Comparison of ENCODE assay signal across 11 cellular contexts in the genomic region with DNA sequence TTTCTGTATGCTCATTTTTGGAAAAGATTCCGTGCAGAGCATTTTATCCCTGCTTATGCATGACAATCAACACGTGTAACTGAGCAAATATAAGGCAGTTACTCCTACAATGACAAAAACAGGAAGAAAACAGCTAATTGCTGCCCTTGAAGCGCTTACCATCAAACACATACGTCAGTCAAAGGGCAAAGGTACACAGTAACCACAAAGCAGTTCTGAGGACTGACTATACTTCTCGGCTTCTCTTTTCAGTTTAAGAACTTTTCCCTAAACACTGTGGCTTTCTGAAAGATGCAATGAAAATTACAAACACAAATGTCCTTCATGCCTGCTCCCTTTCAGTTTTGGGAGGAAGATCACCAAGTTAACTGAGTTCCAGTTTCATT.
DNase-seq lines count a peak whose midpoint lies in the region; ATAC-seq and TF ChIP-seq lines count a peak whose summit lies in the region.
"Had no signal": no experiment of that assay in that cellular context is flagged by ENCODE, and none has a peak within 500 bp of the region (broad histone marks: within the 10 kb centered on the region; RNA-seq: fewer than 3 reads in every experiment).

No MANE protein-coding gene starts in this region.

- ATAC-seq in activated CD8-positive, alpha-beta T cell treated with anti-CD3 and anti-CD28 coated beads for 36 hours: peak; percentile 67
- ATAC-seq in left lung: no peak
- peak; percentile 68 for ATAC-seq in stimulated activated naive CD8-positive, alpha-beta T cell treated with anti-CD3 and anti-CD28 coated beads, Interleukin-15, amount 100 ng/mL, for 72 hours
- no peak for ATAC-seq in GM21619 (IDR thresholded peaks at IDR 0.05; ENCODE audit: unreplicated experiment)
- ATAC-seq: SK-N-SH treated with all-trans-retinoic acid at 6 μM for 48 hours had no signal

- no peak overlapping the region for H3K4me3 Mint-ChIP-seq in activated CD4-positive, alpha-beta T cell treated with anti-CD3 and anti-CD28 coated beads, Interleukin-2, amount 10 ng/mL, durations not matched to agents 7 days and 5 days
- peak overlapping the region; percentile 10 for H3K4me3 Mint-ChIP-seq in activated CD8-positive, alpha-beta T cell treated with anti-CD3 and anti-CD28 coated beads for 36 hours
- H3K4me3 Mint-ChIP-seq in stimulated activated naive CD8-positive, alpha-beta T cell treated with anti-CD3 and anti-CD28 coated beads, Interleukin-15, amount 100 ng/mL, for 72 hours: peak overlapping the region; percentile 48 to 58

- DNase-seq in activated CD4-positive, alpha-beta T cell treated with anti-CD3 and anti-CD28 coated beads, Interleukin-2, amount 10 ng/mL, durations not matched to agents 7 days and 5 days: no peak
- no peak for DNase-seq in activated CD4-positive, alpha-beta T cell treated with anti-CD3 and anti-CD28 coated beads for 1 hour
- DNase-seq in activated CD8-positive, alpha-beta T cell treated with anti-CD3 and anti-CD28 coated beads for 36 hours: peak; percentile 30
- DNase-seq in left lung: no peak
- DNase-seq in stimulated activated naive CD8-positive, alpha-beta T cell treated with anti-CD3 and anti-CD28 coated beads, Interleukin-15, amount 100 ng/mL, for 72 hours: no peak
- no peak for DNase-seq in cerebellar cortex (ENCODE audit: low spot score)
- DNase-seq in nucleus accumbens (lab: John Stamatoyannopoulos, UW): no peak
- DNase-seq: colonic mucosa had no signal

- H3K27ac Mint-ChIP-seq in activated CD4-positive, alpha-beta T cell treated with anti-CD3 and anti-CD28 coated beads, Interleukin-2, amount 10 ng/mL, durations not matched to agents 7 days and 5 days: peak overlapping the region; percentile 50
- H3K27ac Mint-ChIP-seq in activated CD8-positive, alpha-beta T cell treated with anti-CD3 and anti-CD28 coated beads for 36 hours: peak overlapping the region; percentile 95
- peak overlapping the region; percentile 81 to 93 for H3K27ac Mint-ChIP-seq in stimulated activated naive CD8-positive, alpha-beta T cell treated with anti-CD3 and anti-CD28 coated beads, Interleukin-15, amount 100 ng/mL, for 72 hours

- H3K36me3 ChIP-seq in left lung: peaks cover 0 to 54% of the 10 kb centered on the region in 2 donors

- peaks cover 19 to 40% of the 10 kb centered on the region in 2 donors for H3K4me1 ChIP-seq in left lung
- H3K4me1 ChIP-seq: colonic mucosa had no signal

- POLR2A ChIA-PET in activated CD4-positive, alpha-beta T cell treated with anti-CD3 and anti-CD28 coated beads, Interleukin-2, amount 10 ng/mL, durations not matched to agents 7 days and 5 days (lab: Charles Lee): interaction anchor here (0.5 kb wide), 1 partner anchor 91 kb away, joined by 3 read pairs; no protein-coding TSS in a partner anchor
- POLR2A ChIA-PET in activated CD8-positive, alpha-beta T cell treated with anti-CD3 and anti-CD28 coated beads for 36 hours (lab: Charles Lee): interaction anchor here (0.6 to 1.5 kb wide), 3 partner anchors 9 to 84 kb away, joined by 3 to 5 read pairs (median 3); no protein-coding TSS in a partner anchor

- TF ChIP-seq CTCF in activated CD8-positive, alpha-beta T cell treated with anti-CD3 and anti-CD28 coated beads for 36 hours (IDR thresholded peaks at IDR 0.05): no peak
- TF ChIP-seq CTCF in left lung (IDR thresholded peaks at IDR 0.05): no peak

- H3K4me3 ChIP-seq in left lung: no peak overlapping the region
- H3K4me3 ChIP-seq: colonic mucosa had no signal

- H3K27ac ChIP-seq in left lung: peak overlapping the region; percentile 34 to 84
- H3K27ac ChIP-seq: colonic mucosa, neutrophil had no signal

- H3K4me1 Mint-ChIP-seq in activated CD4-positive, alpha-beta T cell treated with anti-CD3 and anti-CD28 coated beads, Interleukin-2, amount 10 ng/mL, durations not matched to agents 7 days and 5 days: peaks cover 52% of the 10 kb centered on the region
- H3K4me1 Mint-ChIP-seq in activated CD8-positive, alpha-beta T cell treated with anti-CD3 and anti-CD28 coated beads for 36 hours (ENCODE audit: low read depth): peaks cover 63% of the 10 kb centered on the region
- H3K4me1 Mint-ChIP-seq in stimulated activated naive CD8-positive, alpha-beta T cell treated with anti-CD3 and anti-CD28 coated beads, Interleukin-15, amount 100 ng/mL, for 72 hours: peaks cover 67% of the 10 kb centered on the region

- no peaks in the 10 kb centered on the region for H3K27me3 Mint-ChIP-seq in activated CD4-positive, alpha-beta T cell treated with anti-CD3 and anti-CD28 coated beads, Interleukin-2, amount 10 ng/mL, durations not matched to agents 7 days and 5 days
- H3K27me3 Mint-ChIP-seq in activated CD8-positive, alpha-beta T cell treated with anti-CD3 and anti-CD28 coated beads for 36 hours: no peaks in the 10 kb centered on the region
- H3K27me3 Mint-ChIP-seq in stimulated activated naive CD8-positive, alpha-beta T cell treated with anti-CD3 and anti-CD28 coated beads, Interleukin-15, amount 100 ng/mL, for 72 hours: no peaks in the 10 kb centered on the region

- no peaks in the 10 kb centered on the region for H3K9me3 ChIP-seq in left lung
- H3K9me3 ChIP-seq: colonic mucosa, neutrophil had no signal

- peaks cover 79% of the 10 kb centered on the region for H3K36me3 Mint-ChIP-seq in activated CD4-positive, alpha-beta T cell treated with anti-CD3 and anti-CD28 coated beads, Interleukin-2, amount 10 ng/mL, durations not matched to agents 7 days and 5 days (ENCODE audit: low read depth)
- H3K36me3 Mint-ChIP-seq in activated CD8-positive, alpha-beta T cell treated with anti-CD3 and anti-CD28 coated beads for 36 hours (ENCODE audit: low read depth): peaks cover 75% of the 10 kb centered on the region

- peaks cover 11% of the 10 kb centered on the region for H3K9me3 Mint-ChIP-seq in activated CD4-positive, alpha-beta T cell treated with anti-CD3 and anti-CD28 coated beads, Interleukin-2, amount 10 ng/mL, durations not matched to agents 7 days and 5 days
- H3K9me3 Mint-ChIP-seq in activated CD8-positive, alpha-beta T cell treated with anti-CD3 and anti-CD28 coated beads for 36 hours: no peaks in the 10 kb centered on the region
- peaks cover 0 to 5% of the 10 kb centered on the region in 2 donors for H3K9me3 Mint-ChIP-seq in stimulated activated naive CD8-positive, alpha-beta T cell treated with anti-CD3 and anti-CD28 coated beads, Interleukin-15, amount 100 ng/mL, for 72 hours

- H3K27me3 ChIP-seq in left lung: no peaks in the 10 kb centered on the region
- H3K27me3 ChIP-seq: colonic mucosa, neutrophil had no signal

- CTCF ChIA-PET in activated CD4-positive, alpha-beta T cell treated with anti-CD3 and anti-CD28 coated beads, Interleukin-2, amount 10 ng/mL, durations not matched to agents 7 days and 5 days (lab: Charles Lee): interaction anchor here (0.9 kb wide), 1 partner anchor 17 kb away, joined by 3 read pairs; no protein-coding TSS in a partner anchor
- CTCF ChIA-PET in activated CD8-positive, alpha-beta T cell treated with anti-CD3 and anti-CD28 coated beads for 36 hours (lab: Charles Lee): interaction anchor here (1.0 to 1.6 kb wide), 2 partner anchors 245 to 606 kb away, joined by 3 read pairs; no protein-coding TSS in a partner anchor

- intact Hi-C loops in activated CD8-positive, alpha-beta T cell treated with anti-CD3 and anti-CD28 coated beads for 36 hours (cut with micrococcal nuclease): no loop called here
- intact Hi-C loops in left lung (cut with DNase I): no loop called here

Comparison
In these comparisons a context has a peak if more than half of its experiments do, and no peak if none do; other contexts are left out.
1. ATAC-seq: peak in activated CD8-positive, alpha-beta T cell treated with anti-CD3 and anti-CD28 coated beads for 36 hours (single experiment) and stimulated activated naive CD8-positive, alpha-beta T cell treated with anti-CD3 and anti-CD28 coated beads, Interleukin-15, amount 100 ng/mL, for 72 hours (single experiment); none in left lung (single experiment) and GM21619 (single experiment).
2. Peak in every context shown above with its lines, with median percentiles within 50 percentile points of each other: H3K27ac Mint-ChIP-seq.